ENCODE assay signal across 1 cellular context in genomic region chr2:197515798-197516761, GRCh38.
TF ChIP-seq lines count a peak whose summit lies in the region.

Gene MOB4 (plus strand): TSS chr2:197516066. CDS start chr2:197516087, 21 bp downstream.

TF ChIP-seq in HepG2, 621 proteins besides CTCF, POLR2A, EP300 and RAD21 (continued from another document and continues in another):
- TF ChIP-seq, protein P1, sequence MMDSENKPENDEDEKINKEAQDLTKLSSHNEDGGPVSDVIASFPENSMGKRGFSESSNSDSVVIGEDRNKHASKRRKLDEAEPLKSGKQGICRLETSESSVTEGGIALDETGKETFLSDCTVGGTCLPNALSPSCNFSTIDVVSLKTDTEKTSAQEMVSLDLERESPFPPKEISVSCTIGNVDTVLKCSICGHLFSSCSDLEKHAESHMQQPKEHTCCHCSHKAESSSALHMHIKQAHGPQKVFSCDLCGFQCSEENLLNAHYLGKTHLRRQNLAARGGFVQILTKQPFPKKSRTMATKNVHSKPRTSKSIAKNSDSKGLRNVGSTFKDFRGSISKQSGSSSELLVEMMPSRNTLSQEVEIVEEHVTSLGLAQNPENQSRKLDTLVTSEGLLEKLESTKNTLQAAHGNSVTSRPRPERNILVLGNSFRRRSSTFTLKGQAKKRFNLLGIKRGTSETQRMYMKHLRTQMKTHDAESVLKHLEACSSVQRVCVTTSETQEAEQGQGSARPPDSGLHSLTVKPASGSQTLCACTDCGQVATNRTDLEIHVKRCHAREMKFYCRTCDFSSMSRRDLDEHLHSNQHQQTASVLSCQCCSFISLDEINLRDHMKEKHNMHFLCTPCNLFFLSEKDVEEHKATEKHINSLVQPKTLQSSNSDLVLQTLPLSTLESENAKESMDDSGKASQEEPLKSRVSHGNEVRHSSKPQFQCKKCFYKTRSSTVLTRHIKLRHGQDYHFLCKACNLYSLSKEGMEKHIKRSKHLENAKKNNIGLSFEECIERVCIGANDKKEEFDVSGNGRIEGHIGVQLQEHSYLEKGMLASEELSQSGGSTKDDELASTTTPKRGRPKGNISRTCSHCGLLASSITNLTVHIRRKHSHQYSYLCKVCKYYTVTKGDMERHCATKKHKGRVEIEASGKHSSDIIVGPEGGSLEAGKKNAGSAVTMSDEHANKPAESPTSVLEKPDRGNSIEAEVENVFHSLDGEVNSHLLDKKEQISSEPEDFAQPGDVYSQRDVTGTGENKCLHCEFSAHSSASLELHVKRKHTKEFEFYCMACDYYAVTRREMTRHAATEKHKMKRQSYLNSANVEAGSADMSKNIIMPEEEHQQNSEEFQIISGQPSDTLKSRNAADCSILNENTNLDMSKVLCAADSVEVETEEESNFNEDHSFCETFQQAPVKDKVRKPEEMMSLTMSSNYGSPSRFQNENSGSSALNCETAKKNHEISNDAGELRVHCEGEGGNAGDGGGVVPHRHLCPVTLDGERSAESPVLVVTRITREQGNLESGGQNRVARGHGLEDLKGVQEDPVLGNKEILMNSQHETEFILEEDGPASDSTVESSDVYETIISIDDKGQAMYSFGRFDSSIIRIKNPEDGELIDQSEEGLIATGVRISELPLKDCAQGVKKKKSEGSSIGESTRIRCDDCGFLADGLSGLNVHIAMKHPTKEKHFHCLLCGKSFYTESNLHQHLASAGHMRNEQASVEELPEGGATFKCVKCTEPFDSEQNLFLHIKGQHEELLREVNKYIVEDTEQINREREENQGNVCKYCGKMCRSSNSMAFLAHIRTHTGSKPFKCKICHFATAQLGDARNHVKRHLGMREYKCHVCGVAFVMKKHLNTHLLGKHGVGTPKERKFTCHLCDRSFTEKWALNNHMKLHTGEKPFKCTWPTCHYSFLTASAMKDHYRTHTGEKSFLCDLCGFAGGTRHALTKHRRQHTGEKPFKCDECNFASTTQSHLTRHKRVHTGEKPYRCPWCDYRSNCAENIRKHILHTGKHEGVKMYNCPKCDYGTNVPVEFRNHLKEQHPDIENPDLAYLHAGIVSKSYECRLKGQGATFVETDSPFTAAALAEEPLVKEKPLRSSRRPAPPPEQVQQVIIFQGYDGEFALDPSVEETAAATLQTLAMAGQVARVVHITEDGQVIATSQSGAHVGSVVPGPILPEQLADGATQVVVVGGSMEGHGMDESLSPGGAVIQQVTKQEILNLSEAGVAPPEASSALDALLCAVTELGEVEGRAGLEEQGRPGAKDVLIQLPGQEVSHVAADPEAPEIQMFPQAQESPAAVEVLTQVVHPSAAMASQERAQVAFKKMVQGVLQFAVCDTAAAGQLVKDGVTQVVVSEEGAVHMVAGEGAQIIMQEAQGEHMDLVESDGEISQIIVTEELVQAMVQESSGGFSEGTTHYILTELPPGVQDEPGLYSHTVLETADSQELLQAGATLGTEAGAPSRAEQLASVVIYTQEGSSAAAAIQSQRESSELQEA (CRISPR knock-in tag; IDR thresholded peaks at IDR 0.05; ENCODE audit: not compliant biosample characterization) = peak; percentile 96
- no peak; the same call in 1 of the 2 replicates for TF ChIP-seq FOXM1 (CRISPR knock-in tag; IDR thresholded peaks at IDR 0.05)
- TF ChIP-seq PHB2 (IDR thresholded peaks at IDR 0.05; ENCODE audit: partially characterized antibody) = no peak
- 0 out of 2 replicates have a peak, but pooled peaks have one; percentile 43 for TF ChIP-seq ZNF354B (CRISPR knock-in tag; IDR thresholded peaks at IDR 0.05)
- peak; percentile 96; the same call in 1 of the 2 replicates for TF ChIP-seq MYNN (CRISPR knock-in tag; IDR thresholded peaks at IDR 0.05; ENCODE audit: low read depth)
- TF ChIP-seq DNMT3B (CRISPR knock-in tag; conservative IDR thresholded peaks at IDR 0.05) = peak; percentile 97
- TF ChIP-seq ZNF432 (CRISPR knock-in tag; IDR thresholded peaks at IDR 0.05; ENCODE audit: borderline replicate concordance) = no peak
- peak; percentile 8; the same call in 1 of the 2 replicates for TF ChIP-seq MAFF (IDR thresholded peaks at IDR 0.05; ENCODE audit: low read depth, low read length)
- peak; percentile 96 for TF ChIP-seq BRD4 (CRISPR knock-in tag; IDR thresholded peaks at IDR 0.05)
- peak; percentile 35; the same call in 1 of the 2 replicates for TF ChIP-seq MZF1 (CRISPR knock-in tag; IDR thresholded peaks at IDR 0.05; ENCODE audit: borderline replicate concordance)
- TF ChIP-seq ZFP90 (CRISPR knock-in tag; IDR thresholded peaks at IDR 0.05; ENCODE audit: borderline replicate concordance) = peak; percentile 93
- TF ChIP-seq MXI1 (IDR thresholded peaks at IDR 0.05; ENCODE audit: borderline replicate concordance, low read depth, low read length) = peak; percentile 95; the same call in 2 of the 3 replicates
- peak; percentile 100 for TF ChIP-seq ATF7-NPFF (CRISPR knock-in tag; IDR thresholded peaks at IDR 0.05; ENCODE audit: low read depth)
- TF ChIP-seq GATAD2A (CRISPR knock-in tag; IDR thresholded peaks at IDR 0.05) = peak; percentile 91
- TF ChIP-seq ZNF124 (CRISPR knock-in tag; IDR thresholded peaks at IDR 0.05) = peak; percentile 98
- peak; percentile 100 for TF ChIP-seq GMEB2 (CRISPR knock-in tag; IDR thresholded peaks at IDR 0.05; ENCODE audit: low read depth)
- no peak for TF ChIP-seq IKZF1 (IDR thresholded peaks at IDR 0.05)
- TF ChIP-seq AHR (CRISPR knock-in tag; IDR thresholded peaks at IDR 0.05) = peak; percentile 97
- TF ChIP-seq, protein P2, sequence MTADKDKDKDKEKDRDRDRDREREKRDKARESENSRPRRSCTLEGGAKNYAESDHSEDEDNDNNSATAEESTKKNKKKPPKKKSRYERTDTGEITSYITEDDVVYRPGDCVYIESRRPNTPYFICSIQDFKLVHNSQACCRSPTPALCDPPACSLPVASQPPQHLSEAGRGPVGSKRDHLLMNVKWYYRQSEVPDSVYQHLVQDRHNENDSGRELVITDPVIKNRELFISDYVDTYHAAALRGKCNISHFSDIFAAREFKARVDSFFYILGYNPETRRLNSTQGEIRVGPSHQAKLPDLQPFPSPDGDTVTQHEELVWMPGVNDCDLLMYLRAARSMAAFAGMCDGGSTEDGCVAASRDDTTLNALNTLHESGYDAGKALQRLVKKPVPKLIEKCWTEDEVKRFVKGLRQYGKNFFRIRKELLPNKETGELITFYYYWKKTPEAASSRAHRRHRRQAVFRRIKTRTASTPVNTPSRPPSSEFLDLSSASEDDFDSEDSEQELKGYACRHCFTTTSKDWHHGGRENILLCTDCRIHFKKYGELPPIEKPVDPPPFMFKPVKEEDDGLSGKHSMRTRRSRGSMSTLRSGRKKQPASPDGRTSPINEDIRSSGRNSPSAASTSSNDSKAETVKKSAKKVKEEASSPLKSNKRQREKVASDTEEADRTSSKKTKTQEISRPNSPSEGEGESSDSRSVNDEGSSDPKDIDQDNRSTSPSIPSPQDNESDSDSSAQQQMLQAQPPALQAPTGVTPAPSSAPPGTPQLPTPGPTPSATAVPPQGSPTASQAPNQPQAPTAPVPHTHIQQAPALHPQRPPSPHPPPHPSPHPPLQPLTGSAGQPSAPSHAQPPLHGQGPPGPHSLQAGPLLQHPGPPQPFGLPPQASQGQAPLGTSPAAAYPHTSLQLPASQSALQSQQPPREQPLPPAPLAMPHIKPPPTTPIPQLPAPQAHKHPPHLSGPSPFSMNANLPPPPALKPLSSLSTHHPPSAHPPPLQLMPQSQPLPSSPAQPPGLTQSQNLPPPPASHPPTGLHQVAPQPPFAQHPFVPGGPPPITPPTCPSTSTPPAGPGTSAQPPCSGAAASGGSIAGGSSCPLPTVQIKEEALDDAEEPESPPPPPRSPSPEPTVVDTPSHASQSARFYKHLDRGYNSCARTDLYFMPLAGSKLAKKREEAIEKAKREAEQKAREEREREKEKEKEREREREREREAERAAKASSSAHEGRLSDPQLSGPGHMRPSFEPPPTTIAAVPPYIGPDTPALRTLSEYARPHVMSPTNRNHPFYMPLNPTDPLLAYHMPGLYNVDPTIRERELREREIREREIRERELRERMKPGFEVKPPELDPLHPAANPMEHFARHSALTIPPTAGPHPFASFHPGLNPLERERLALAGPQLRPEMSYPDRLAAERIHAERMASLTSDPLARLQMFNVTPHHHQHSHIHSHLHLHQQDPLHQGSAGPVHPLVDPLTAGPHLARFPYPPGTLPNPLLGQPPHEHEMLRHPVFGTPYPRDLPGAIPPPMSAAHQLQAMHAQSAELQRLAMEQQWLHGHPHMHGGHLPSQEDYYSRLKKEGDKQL (CRISPR knock-in tag; IDR thresholded peaks at IDR 0.05; ENCODE audit: low read depth) = peak; percentile 74
- TF ChIP-seq ZNF7 (CRISPR knock-in tag; IDR thresholded peaks at IDR 0.05) = peak; percentile 60; the same call in 1 of the 2 replicates
- peak; percentile 98 for TF ChIP-seq IRF2 (CRISPR knock-in tag; IDR thresholded peaks at IDR 0.05)
- TF ChIP-seq GATA4 (IDR thresholded peaks at IDR 0.05; ENCODE audit: borderline replicate concordance, low read depth) = peak; percentile 88
- TF ChIP-seq HMGXB4 (CRISPR knock-in tag; IDR thresholded peaks at IDR 0.05; ENCODE audit: borderline replicate concordance in 1 of 2, low read depth in 1 of 2) = peak; percentile 99 to 100; a peak in 3 of 4 replicates
- no peak for TF ChIP-seq ZNF251 (CRISPR knock-in tag; IDR thresholded peaks at IDR 0.05)
- peak; percentile 49; the same call in 1 of the 2 replicates for TF ChIP-seq MATR3 (CRISPR knock-in tag; IDR thresholded peaks at IDR 0.05)
- no peak for TF ChIP-seq CENPX (CRISPR knock-in tag; IDR thresholded peaks at IDR 0.05)
- TF ChIP-seq HNRNPK (IDR thresholded peaks at IDR 0.05; ENCODE audit: low read depth, low read length, poor library complexity, severe bottlenecking) = peak; percentile 97
- peak; percentile 25 for TF ChIP-seq ZEB1 (IDR thresholded peaks at IDR 0.05; ENCODE audit: insufficient replicate concordance, low read depth)
- peak; percentile 93; the same call in 1 of the 2 replicates for TF ChIP-seq SMYD3 (CRISPR knock-in tag; IDR thresholded peaks at IDR 0.05)
- peak; percentile 95; the same call in 1 of the 2 replicates for TF ChIP-seq ZNF234 (CRISPR knock-in tag; conservative IDR thresholded peaks at IDR 0.05)
- TF ChIP-seq ZBTB7B (CRISPR knock-in tag; IDR thresholded peaks at IDR 0.05) = peak; percentile 39
- peak; percentile 79 for TF ChIP-seq NR2C2 (CRISPR knock-in tag; IDR thresholded peaks at IDR 0.05; ENCODE audit: borderline replicate concordance)
- 0 out of 2 replicates have a peak, but pooled peaks have one; percentile 77 for TF ChIP-seq ZNF577 (CRISPR knock-in tag; IDR thresholded peaks at IDR 0.05; ENCODE audit: borderline replicate concordance, low read depth)
- no peak for TF ChIP-seq RORA (CRISPR knock-in tag; IDR thresholded peaks at IDR 0.05)
- no peak for TF ChIP-seq ATRX (CRISPR knock-in tag; IDR thresholded peaks at IDR 0.05; ENCODE audit: borderline replicate concordance)
- peak; percentile 99 for TF ChIP-seq KDM5B (CRISPR knock-in tag; IDR thresholded peaks at IDR 0.05; ENCODE audit: borderline replicate concordance)
- TF ChIP-seq ZNF280D (CRISPR knock-in tag; IDR thresholded peaks at IDR 0.05) = peak; percentile 98
- peak; percentile 74; the same call in 1 of the 2 replicates for TF ChIP-seq ZSCAN25 (CRISPR knock-in tag; IDR thresholded peaks at IDR 0.05)
- TF ChIP-seq HIC2 (CRISPR knock-in tag; IDR thresholded peaks at IDR 0.05; ENCODE audit: low read depth) = peak; percentile 88
- peak; percentile 94 for TF ChIP-seq RXRA (CRISPR knock-in tag; IDR thresholded peaks at IDR 0.05)
